In the genomic region with DNA sequence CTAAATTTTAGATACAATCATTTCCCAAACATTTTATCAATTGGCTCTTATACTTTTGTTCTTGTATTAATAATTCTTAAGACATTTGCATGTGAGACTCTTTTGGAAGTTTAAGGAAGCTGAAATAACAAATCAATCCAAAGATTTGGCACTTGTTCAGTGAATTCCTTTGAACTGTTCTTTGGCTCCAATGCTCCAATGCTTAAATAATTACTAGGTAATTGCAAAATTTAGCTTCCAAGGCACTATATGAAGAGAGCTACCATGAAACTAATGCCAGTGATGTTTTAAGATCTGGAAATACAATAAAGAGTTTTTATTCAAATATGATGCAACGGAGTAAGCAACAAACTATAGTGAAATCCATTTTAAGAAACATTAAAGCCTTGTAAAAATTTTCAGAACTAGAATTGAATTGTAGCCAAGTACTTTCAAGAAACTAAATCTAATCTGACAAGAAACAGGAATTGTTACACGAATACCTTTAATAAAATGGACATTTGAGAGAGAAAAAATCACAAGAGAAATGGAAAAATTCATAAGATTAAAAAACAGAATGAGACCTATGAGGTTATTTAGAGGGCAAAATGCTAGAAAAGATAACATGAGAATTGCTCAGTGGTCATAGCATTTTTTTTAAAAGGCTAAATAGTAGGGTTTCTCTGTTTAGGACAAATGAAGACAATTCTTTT, we compare ENCODE assay signal across 25 cellular contexts. TPM values are rescaled to one million over a fixed set of nuclear protein-coding genes. Genes with fewer than 3 reads are reported as not detected.
"Had no signal": no experiment of that assay in that cellular context is flagged by ENCODE, and none has a peak within 500 bp of the region (broad histone marks: within the 10 kb centered on the region; RNA-seq: fewer than 3 reads in every experiment).

No MANE protein-coding gene starts in this region.

- H3K27me3 ChIP-seq: stomach, transverse colon had no signal

- H3K4me3 ChIP-seq: stomach, thoracic aorta, transverse colon had no signal

- H3K9me3 ChIP-seq: stomach, thoracic aorta, transverse colon had no signal

- H3K36me3 ChIP-seq: stomach, thoracic aorta, transverse colon had no signal

- H3K27ac ChIP-seq: foreskin keratinocyte, stomach, thoracic aorta, transverse colon had no signal

- H3K4me1 ChIP-seq: foreskin keratinocyte had no signal

- DNase-seq: central memory CD4-positive, alpha-beta T cell; cortex of kidney; effector memory CD8-positive, alpha-beta T cell; foreskin keratinocyte; immature natural killer cell; left colon; mesendoderm; naive thymus-derived CD4-positive, alpha-beta T cell; posterior cingulate gyrus; right cardiac atrium; small intestine; stimulated activated CD4-positive, alpha-beta T cell treated with anti-CD3 and anti-CD28 coated beads, Interleukin-12 subunit alpha, Interleukin-12 subunit beta, amount 100 ng/mL, for 4 hours; stimulated activated naive CD4-positive, alpha-beta T cell; stomach; substantia nigra; transverse colon had no signal

RNA-seq across cellular contexts. Expression of a gene that starts 43.6 kb away (rescaled TPM):
- total RNA-seq: chondrocyte; foreskin keratinocyte; kidney epithelial cell; left colon; lung microvascular endothelial cell; mononuclear cell; naive thymus-derived CD4-positive, alpha-beta T cell; neural crest cell; osteocyte; pulmonary artery endothelial cell; right cardiac atrium; thoracic aorta; transverse colon; ureter had no signal
